14 cellular contexts compared by ENCODE assay signal in genomic region chr18:73861771-73862170, GRCh38.
A peak's percentile ranks its signal among the peaks of the same experiment; 100 is the strongest.
DNase-seq lines count a peak whose midpoint lies in the region; ATAC-seq and TF ChIP-seq lines count a peak whose summit lies in the region.
"Had no signal": no experiment of that assay in that cellular context is flagged by ENCODE, and none has a peak within 500 bp of the region (broad histone marks: within the 10 kb centered on the region; RNA-seq: fewer than 3 reads in every experiment).

No MANE protein-coding gene starts in this region.

- no peak for TF ChIP-seq CTCF in KMS-11 (conservative IDR thresholded peaks at IDR 0.05; ENCODE audit: low read depth, low read length)
- no peak for TF ChIP-seq CTCF in OCI-LY3 (IDR thresholded peaks at IDR 0.05; ENCODE audit: low read depth, low read length)
- TF ChIP-seq CTCF in WTC11 (IDR thresholded peaks at IDR 0.05) = no peak

- no peaks in the 10 kb centered on the region for H4K20me1 ChIP-seq in KMS-11 (ENCODE audit: insufficient read depth)
- no peaks in the 10 kb centered on the region for H4K20me1 ChIP-seq in OCI-LY3 (ENCODE audit: insufficient read depth, low read length)

- H3K27me3 ChIP-seq in KMS-11 (ENCODE audit: insufficient read depth, low read depth) = no peaks in the 10 kb centered on the region
- H3K27me3 ChIP-seq in OCI-LY3 (ENCODE audit: low read depth, low read length) = peaks cover 12% of the 10 kb centered on the region; the same call in 1 of the 2 replicates

- no peaks in the 10 kb centered on the region for H3K9me3 Mint-ChIP-seq in activated naive CD8-positive, alpha-beta T cell treated with anti-CD3 and anti-CD28 coated beads, Interleukin-2, amount 10 ng/mL, durations not matched to agents 7 days and 5 days
- no peaks in the 10 kb centered on the region for H3K9me3 Mint-ChIP-seq in activated naive CD8-positive, alpha-beta T cell treated with anti-CD3 and anti-CD28 coated beads for 36 hours
- H3K9me3 Mint-ChIP-seq in activated T-helper 17 cell treated with anti-CD3 and anti-CD28 coated beads, Interleukin-2, amount 50 U/mL, for 72 hours = no peaks in the 10 kb centered on the region
- peaks cover 7% of the 10 kb centered on the region for H3K9me3 Mint-ChIP-seq in WTC11

- no peak for ATAC-seq in activated naive CD8-positive, alpha-beta T cell treated with anti-CD3 and anti-CD28 coated beads, Interleukin-2, amount 10 ng/mL, durations not matched to agents 7 days and 5 days (ENCODE audit: low read depth)
- no peak for ATAC-seq in HG03521 (IDR thresholded peaks at IDR 0.05; ENCODE audit: unreplicated experiment)
- ATAC-seq in activated T-helper 17 cell treated with anti-CD3 and anti-CD28 coated beads, Interleukin-2, amount 50 U/mL, for 72 hours (replicated peaks) = no peak
- no peak for ATAC-seq in WTC11
- ATAC-seq: GM12878, GM23338 had no signal

- no peaks in the 10 kb centered on the region for H3K79me2 ChIP-seq in KMS-11 (ENCODE audit: insufficient read depth, low read depth)
- no peaks in the 10 kb centered on the region for H3K79me2 ChIP-seq in OCI-LY3 (ENCODE audit: low read length)

- peak overlapping the region; percentile 12 for H3K4me3 Mint-ChIP-seq in activated naive CD8-positive, alpha-beta T cell treated with anti-CD3 and anti-CD28 coated beads, Interleukin-2, amount 10 ng/mL, durations not matched to agents 7 days and 5 days
- H3K4me3 Mint-ChIP-seq in activated naive CD8-positive, alpha-beta T cell treated with anti-CD3 and anti-CD28 coated beads for 36 hours = no peak overlapping the region
- H3K4me3 Mint-ChIP-seq in activated T-helper 17 cell treated with anti-CD3 and anti-CD28 coated beads, Interleukin-2, amount 50 U/mL, for 72 hours = no peak overlapping the region
- H3K4me3 Mint-ChIP-seq in WTC11 = no peak overlapping the region
- H3K4me3 Mint-ChIP-seq: CD4-positive, CD25-positive, alpha-beta regulatory T cell; GM23338 had no signal

- H3K36me3 ChIP-seq in KMS-11 (ENCODE audit: insufficient read depth) (no peaks in the 10 kb centered on the region), OCI-LY3 (replicated peaks; ENCODE audit: low read depth, low read length) (no peaks in the 10 kb centered on the region)

- no peak for DNase-seq in activated naive CD8-positive, alpha-beta T cell treated with anti-CD3 and anti-CD28 coated beads, Interleukin-2, amount 10 ng/mL, durations not matched to agents 7 days and 5 days
- no peak for DNase-seq in activated naive CD8-positive, alpha-beta T cell treated with anti-CD3 and anti-CD28 coated beads for 36 hours
- DNase-seq in WTC11 (ENCODE audit: low spot score) = no peak
- DNase-seq: DMS 273 treated with DMSO at 0.1 percent for 48 hours, H7 had no signal

- H3K4me2 ChIP-seq in KMS-11 = peak overlapping the region; percentile 73; the same call in 1 of the 2 replicates
- H3K4me2 ChIP-seq in OCI-LY3 (ENCODE audit: low read length) = 0 out of 2 replicates have a peak overlapping the region, but pooled peaks have one; percentile 5
- H3K4me2 ChIP-seq: GM23338 had no signal

- H2AFZ ChIP-seq in KMS-11 (ENCODE audit: low read depth) = peak overlapping the region; percentile 7; the same call in 1 of the 2 replicates
- H2AFZ ChIP-seq in OCI-LY3 (ENCODE audit: low read depth, low read length) = no peak overlapping the region
- H2AFZ ChIP-seq: GM23338 had no signal

- H3K27ac Mint-ChIP-seq in activated naive CD8-positive, alpha-beta T cell treated with anti-CD3 and anti-CD28 coated beads, Interleukin-2, amount 10 ng/mL, durations not matched to agents 7 days and 5 days = no peak overlapping the region
- no peak overlapping the region for H3K27ac Mint-ChIP-seq in activated naive CD8-positive, alpha-beta T cell treated with anti-CD3 and anti-CD28 coated beads for 36 hours
- no peak overlapping the region for H3K27ac Mint-ChIP-seq in activated T-helper 17 cell treated with anti-CD3 and anti-CD28 coated beads, Interleukin-2, amount 50 U/mL, for 72 hours
- no peak overlapping the region for H3K27ac Mint-ChIP-seq in WTC11
- H3K27ac Mint-ChIP-seq: CD4-positive, CD25-positive, alpha-beta regulatory T cell; GM23338; IgD-negative memory B cell had no signal

- H3K27ac ChIP-seq in KMS-11 = peak overlapping the region; percentile 5; the same call in 1 of the 2 replicates
- no peak overlapping the region for H3K27ac ChIP-seq in OCI-LY3 (ENCODE audit: low read length)
- H3K27ac ChIP-seq: 22Rv1 had no signal

- no peaks in the 10 kb centered on the region for H3K9me3 ChIP-seq in OCI-LY3 (ENCODE audit: insufficient read depth, low read length)

- peaks cover 15% of the 10 kb centered on the region for H3K27me3 Mint-ChIP-seq in activated naive CD8-positive, alpha-beta T cell treated with anti-CD3 and anti-CD28 coated beads, Interleukin-2, amount 10 ng/mL, durations not matched to agents 7 days and 5 days
- no peaks in the 10 kb centered on the region for H3K27me3 Mint-ChIP-seq in activated naive CD8-positive, alpha-beta T cell treated with anti-CD3 and anti-CD28 coated beads for 36 hours
- peaks cover 3% of the 10 kb centered on the region for H3K27me3 Mint-ChIP-seq in activated T-helper 17 cell treated with anti-CD3 and anti-CD28 coated beads, Interleukin-2, amount 50 U/mL, for 72 hours
- H3K27me3 Mint-ChIP-seq in WTC11 (ENCODE audit: low read depth) = no peaks in the 10 kb centered on the region

- POLR2A ChIA-PET in activated naive CD8-positive, alpha-beta T cell treated with anti-CD3 and anti-CD28 coated beads, Interleukin-2, amount 10 ng/mL, durations not matched to agents 7 days and 5 days (lab: Charles Lee) = no interaction called here
- POLR2A ChIA-PET in WTC11 (lab: Charles Lee) = no interaction called here

- CTCF ChIA-PET in WTC11 (lab: Charles Lee) = no interaction called here

- H3K4me1 Mint-ChIP-seq in activated naive CD8-positive, alpha-beta T cell treated with anti-CD3 and anti-CD28 coated beads, Interleukin-2, amount 10 ng/mL, durations not matched to agents 7 days and 5 days = peaks cover 5% of the 10 kb centered on the region
- H3K4me1 Mint-ChIP-seq in activated naive CD8-positive, alpha-beta T cell treated with anti-CD3 and anti-CD28 coated beads for 36 hours = peaks cover 5% of the 10 kb centered on the region
- no peaks in the 10 kb centered on the region for H3K4me1 Mint-ChIP-seq in activated T-helper 17 cell treated with anti-CD3 and anti-CD28 coated beads, Interleukin-2, amount 50 U/mL, for 72 hours
- peaks cover 6% of the 10 kb centered on the region; the same call in 1 of the 2 replicates for H3K4me1 Mint-ChIP-seq in WTC11

- no peaks in the 10 kb centered on the region for H3K36me3 Mint-ChIP-seq in activated naive CD8-positive, alpha-beta T cell treated with anti-CD3 and anti-CD28 coated beads, Interleukin-2, amount 10 ng/mL, durations not matched to agents 7 days and 5 days
- no peaks in the 10 kb centered on the region for H3K36me3 Mint-ChIP-seq in activated naive CD8-positive, alpha-beta T cell treated with anti-CD3 and anti-CD28 coated beads for 36 hours
- H3K36me3 Mint-ChIP-seq in activated T-helper 17 cell treated with anti-CD3 and anti-CD28 coated beads, Interleukin-2, amount 50 U/mL, for 72 hours (ENCODE audit: low read depth) = no peaks in the 10 kb centered on the region
- no peaks in the 10 kb centered on the region for H3K36me3 Mint-ChIP-seq in WTC11
- H3K36me3 Mint-ChIP-seq: CD4-positive, CD25-positive, alpha-beta regulatory T cell; IgD-negative memory B cell had no signal

- H3K4me1 ChIP-seq in KMS-11 (ENCODE audit: low read depth, poor library complexity, severe bottlenecking) = peaks cover 28% of the 10 kb centered on the region
- H3K4me1 ChIP-seq in OCI-LY3 (ENCODE audit: low read length) = peaks cover 5% of the 10 kb centered on the region; the same call in 1 of the 2 replicates

- H3K9ac ChIP-seq in KMS-11 = no peak overlapping the region
- H3K9ac ChIP-seq in OCI-LY3 (ENCODE audit: low read length) = no peak overlapping the region

- no peak overlapping the region for H3K4me3 ChIP-seq in KMS-11 (IDR thresholded peaks at IDR 0.05; ENCODE audit: insufficient read depth, low read depth, low read length)
- H3K4me3 ChIP-seq in OCI-LY3 (ENCODE audit: low read length) = no peak overlapping the region
- H3K4me3 ChIP-seq: GM12878, GM23338 had no signal

TF ChIP-seq in WTC11, 78 proteins besides CTCF, POLR2A, EP300 and RAD21 (continues in another document):
- TF ChIP-seq NR3C1 (CRISPR knock-in tag; conservative IDR thresholded peaks at IDR 0.05; ENCODE audit: low read depth) = no peak
- no peak for TF ChIP-seq RELA (CRISPR knock-in tag; IDR thresholded peaks at IDR 0.05; ENCODE audit: borderline replicate concordance)
- TF ChIP-seq EMX1 (CRISPR knock-in tag; IDR thresholded peaks at IDR 0.05) = no peak
- no peak for TF ChIP-seq RORB (CRISPR knock-in tag; IDR thresholded peaks at IDR 0.05)
- TF ChIP-seq ZNF138 (CRISPR knock-in tag; conservative IDR thresholded peaks at IDR 0.05) = no peak
- no peak for TF ChIP-seq PREB (CRISPR knock-in tag; IDR thresholded peaks at IDR 0.05; ENCODE audit: borderline replicate concordance)
- TF ChIP-seq JAZF1 (CRISPR knock-in tag; IDR thresholded peaks at IDR 0.05) = no peak
- TF ChIP-seq PRRX2 (CRISPR knock-in tag; IDR thresholded peaks at IDR 0.05) = no peak
- TF ChIP-seq SMAD3 (CRISPR knock-in tag; IDR thresholded peaks at IDR 0.05; ENCODE audit: borderline replicate concordance) = no peak
- no peak for TF ChIP-seq ZNF121 (CRISPR knock-in tag; IDR thresholded peaks at IDR 0.05)
- no peak for TF ChIP-seq E2F4 (CRISPR knock-in tag; IDR thresholded peaks at IDR 0.05; ENCODE audit: borderline replicate concordance, low read depth)
- TF ChIP-seq ZNF263 (CRISPR knock-in tag; IDR thresholded peaks at IDR 0.05; ENCODE audit: low read depth) = no peak
